ENCODE assay signal across 13 cellular contexts in genomic region chrX:8868070-8868795, GRCh38.
DNase-seq lines count a peak whose midpoint lies in the region; ATAC-seq and TF ChIP-seq lines count a peak whose summit lies in the region.
"Had no signal": no experiment of that assay in that cellular context is flagged by ENCODE, and none has a peak within 500 bp of the region (broad histone marks: within the 10 kb centered on the region; RNA-seq: fewer than 3 reads in every experiment).

No MANE protein-coding gene starts in this region.

- TF ChIP-seq CTCF in AG10803 (conservative IDR thresholded peaks at IDR 0.05; ENCODE audit: low read length) (no peak), cardiac fibroblast (IDR thresholded peaks at IDR 0.05; ENCODE audit: low read depth, low read length) (no peak), liver (IDR thresholded peaks at IDR 0.05; ENCODE audit: low read depth, low read length, missing input control) (no peak)

- H3K9ac ChIP-seq in liver (ENCODE audit: low read depth in 1 of 2, low read length in 2 of 2): no peak overlapping the region

- peaks cover 0 to 12% (median 11%) of the 10 kb centered on the region in 4 donors for H3K4me1 ChIP-seq in liver (ENCODE audit: control insufficient read depth in 4 of 4, insufficient read depth in 4 of 4, low read length in 3 of 4)
- H3K4me1 ChIP-seq: body of pancreas, gastrocnemius medialis, right atrium auricular region had no signal

- H3K4me1 Mint-ChIP-seq in effector memory CD8-positive, alpha-beta T cell (ENCODE audit: low read depth in 2 of 2): peaks cover 0 to 2% of the 10 kb centered on the region in 2 donors
- H3K4me1 Mint-ChIP-seq: B cell had no signal

- H3K27ac Mint-ChIP-seq in effector memory CD8-positive, alpha-beta T cell: no peak overlapping the region
- H3K27ac Mint-ChIP-seq: B cell had no signal

- H3K9me3 Mint-ChIP-seq in effector memory CD8-positive, alpha-beta T cell: no peaks in the 10 kb centered on the region

- H3K36me3 ChIP-seq in liver (ENCODE audit: control insufficient read depth in 4 of 4, insufficient read depth in 3 of 4, low read depth in 1 of 4, low read length in 3 of 4): no peaks in the 10 kb centered on the region
- H3K36me3 ChIP-seq: gastrocnemius medialis, right atrium auricular region had no signal

- H3K27ac ChIP-seq in liver (ENCODE audit: low read depth in 1 of 2, low read length in 2 of 2): peak overlapping the region; percentile 36 to 75
- H3K27ac ChIP-seq: body of pancreas, gastrocnemius medialis, right atrium auricular region had no signal

- H3K4me3 Mint-ChIP-seq in effector memory CD8-positive, alpha-beta T cell: no peak overlapping the region
- H3K4me3 Mint-ChIP-seq: B cell had no signal

- H3K36me3 Mint-ChIP-seq in effector memory CD8-positive, alpha-beta T cell (ENCODE audit: insufficient read depth): no peaks in the 10 kb centered on the region

- no peaks in the 10 kb centered on the region for H3K9me3 ChIP-seq in liver (ENCODE audit: control insufficient read depth in 4 of 4, low read length in 3 of 4)
- H3K9me3 ChIP-seq: body of pancreas, gastrocnemius medialis, right atrium auricular region had no signal

- H3K27me3 Mint-ChIP-seq in effector memory CD8-positive, alpha-beta T cell: peaks cover 9 to 25% of the 10 kb centered on the region in 2 donors

- DNase-seq in AG10803 (ENCODE audit: low read depth) (peak; percentile 62), M059J (ENCODE audit: low read depth) (peak; percentile 93), cardiac fibroblast (ENCODE audit: low read depth in 2 of 2) (peak; percentile 71 to 75), NCI-H128 (lab: John Stamatoyannopoulos, UW; ENCODE audit: unreplicated experiment) (no peak)
- no peak for DNase-seq in activated CD4-positive, alpha-beta T cell treated with anti-CD3 and anti-CD28 coated beads, Interleukin-2, amount 50 U/mL, for 1 hour
- DNase-seq in effector memory CD8-positive, alpha-beta T cell: no peak
- DNase-seq: activated CD4-positive, alpha-beta T cell treated with anti-CD3 and anti-CD28 coated beads, Interleukin-2, amount 50 U/mL, for 4 hours; body of pancreas; gastrocnemius medialis had no signal

- WGBS in liver: 38% methylated on average over 5 of the region's 5 CpGs

- ATAC-seq in HG03139 (IDR thresholded peaks at IDR 0.05; ENCODE audit: unreplicated experiment): no peak
- no peak for ATAC-seq in effector memory CD8-positive, alpha-beta T cell (replicated peaks)
- ATAC-seq: body of pancreas, gastrocnemius medialis had no signal

- peak; percentile 17 to 43 for TF ChIP-seq RAD21 in liver (IDR thresholded peaks at IDR 0.05)

- H3K27me3 ChIP-seq in liver (ENCODE audit: control insufficient read depth in 4 of 4, insufficient read depth in 4 of 4, low read length in 3 of 4): no peaks in the 10 kb centered on the region
- H3K27me3 ChIP-seq: body of pancreas, gastrocnemius medialis, right atrium auricular region had no signal

- no peak overlapping the region for H3K4me3 ChIP-seq in AG10803 (ENCODE audit: low read length)
- no peak overlapping the region for H3K4me3 ChIP-seq in cardiac fibroblast (replicated peaks in 1 of 2; ENCODE audit: low read depth in 2 of 2, low read length in 2 of 2)
- H3K4me3 ChIP-seq in liver (ENCODE audit: low read depth in 1 of 3, low read length in 3 of 3): no peak overlapping the region
- H3K4me3 ChIP-seq: body of pancreas, gastrocnemius medialis, right atrium auricular region had no signal

TF ChIP-seq in liver, 16 proteins besides CTCF, POLR2A, EP300 and RAD21:
- TF ChIP-seq FOXA1 (IDR thresholded peaks at IDR 0.05): no peak
- no peak for TF ChIP-seq FOXA2 (IDR thresholded peaks at IDR 0.05)
- peak; percentile 69 for TF ChIP-seq YY1 (IDR thresholded peaks at IDR 0.05)
- peak; percentile 76 for TF ChIP-seq NR2F2 (IDR thresholded peaks at IDR 0.05)
- no peak for TF ChIP-seq ATF3 (IDR thresholded peaks at IDR 0.05)
- TF ChIP-seq REST (IDR thresholded peaks at IDR 0.05): no peak
- TF ChIP-seq TAF1 (conservative IDR thresholded peaks at IDR 0.05): no peak
- no peak for TF ChIP-seq GABPA (IDR thresholded peaks at IDR 0.05 in 1 of 2, conservative IDR thresholded peaks at IDR 0.05 in 1 of 2)
- TF ChIP-seq SP1 (IDR thresholded peaks at IDR 0.05): peak; percentile 58
- peak in 1 of 2 donors; percentile 61 for TF ChIP-seq JUND (IDR thresholded peaks at IDR 0.05)
- TF ChIP-seq ZBTB33 (IDR thresholded peaks at IDR 0.05): no peak
- TF ChIP-seq MAX (IDR thresholded peaks at IDR 0.05): peak; percentile 48
- peak; percentile 13 for TF ChIP-seq HNF4G (IDR thresholded peaks at IDR 0.05)
- peak; percentile 72 to 83 for TF ChIP-seq RXRA (IDR thresholded peaks at IDR 0.05)
- TF ChIP-seq EGR1 (IDR thresholded peaks at IDR 0.05; ENCODE audit: low read depth in 2 of 2): no peak
- peak; percentile 79 to 87 for TF ChIP-seq HNF4A (conservative IDR thresholded peaks at IDR 0.05)

Comparison
In these comparisons a context has a peak if more than half of its experiments do, and no peak if none do; other contexts are left out.
1. DNase-seq: peak in AG10803 (single experiment), M059J (single experiment) and cardiac fibroblast (2 of 2); none in NCI-H128 (single experiment), activated CD4-positive, alpha-beta T cell treated with anti-CD3 and anti-CD28 coated beads, Interleukin-2, amount 50 U/mL, for 1 hour (single experiment) and effector memory CD8-positive, alpha-beta T cell (0 of 3).